In the genomic region with DNA sequence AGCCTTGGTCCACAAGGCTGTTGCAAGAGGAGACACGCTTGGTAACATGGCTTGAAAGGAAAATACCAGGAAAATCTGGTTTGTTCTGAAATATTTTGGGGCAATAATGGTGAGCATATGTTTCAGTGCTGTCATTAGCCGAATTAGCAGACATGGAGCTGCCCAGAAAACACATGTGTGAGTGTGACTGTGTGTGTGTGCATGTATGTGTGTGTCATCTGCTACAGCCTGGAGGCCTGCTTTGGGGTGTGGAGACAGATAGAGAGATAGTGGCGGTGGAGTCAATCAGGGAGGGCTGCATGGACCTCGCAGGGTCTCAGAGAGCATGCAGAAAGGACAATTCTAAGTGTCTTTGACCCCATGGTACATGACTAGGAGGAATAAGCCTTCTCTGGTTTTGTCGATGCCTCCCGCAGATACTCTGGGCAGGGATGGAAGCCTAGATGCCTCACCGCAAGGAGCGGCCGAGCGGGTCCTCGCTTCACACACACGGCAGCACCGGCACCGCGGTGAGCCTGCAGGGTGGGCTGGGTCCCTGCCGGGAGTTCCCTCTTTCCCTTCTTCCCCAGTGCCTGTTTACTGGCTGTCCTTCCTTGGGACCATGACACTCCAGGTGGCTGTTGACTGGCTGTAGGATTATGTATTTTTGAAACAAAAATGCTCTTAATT, we compare ENCODE assay signal across 2 cellular contexts.
TF ChIP-seq lines count a peak whose summit lies in the region.

No MANE protein-coding gene starts in this region.

TF ChIP-seq in SK-N-SH, 30 proteins besides CTCF, POLR2A, EP300 and RAD21 (continued from another document):
- no peak for TF ChIP-seq RXRA (IDR thresholded peaks at IDR 0.05; ENCODE audit: borderline replicate concordance, low read depth)
TF ChIP-seq in SK-N-SH: peak in this region for 2.

TF ChIP-seq in SK-N-SH treated with all-trans-retinoic acid at 6 μM for 48 hours, 23 proteins besides CTCF, POLR2A, EP300 and RAD21 (continued from another document):
- TF ChIP-seq, protein P1, sequence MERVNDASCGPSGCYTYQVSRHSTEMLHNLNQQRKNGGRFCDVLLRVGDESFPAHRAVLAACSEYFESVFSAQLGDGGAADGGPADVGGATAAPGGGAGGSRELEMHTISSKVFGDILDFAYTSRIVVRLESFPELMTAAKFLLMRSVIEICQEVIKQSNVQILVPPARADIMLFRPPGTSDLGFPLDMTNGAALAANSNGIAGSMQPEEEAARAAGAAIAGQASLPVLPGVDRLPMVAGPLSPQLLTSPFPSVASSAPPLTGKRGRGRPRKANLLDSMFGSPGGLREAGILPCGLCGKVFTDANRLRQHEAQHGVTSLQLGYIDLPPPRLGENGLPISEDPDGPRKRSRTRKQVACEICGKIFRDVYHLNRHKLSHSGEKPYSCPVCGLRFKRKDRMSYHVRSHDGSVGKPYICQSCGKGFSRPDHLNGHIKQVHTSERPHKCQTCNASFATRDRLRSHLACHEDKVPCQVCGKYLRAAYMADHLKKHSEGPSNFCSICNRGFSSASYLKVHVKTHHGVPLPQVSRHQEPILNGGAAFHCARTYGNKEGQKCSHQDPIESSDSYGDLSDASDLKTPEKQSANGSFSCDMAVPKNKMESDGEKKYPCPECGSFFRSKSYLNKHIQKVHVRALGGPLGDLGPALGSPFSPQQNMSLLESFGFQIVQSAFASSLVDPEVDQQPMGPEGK (CRISPR knock-in tag; IDR thresholded peaks at IDR 0.05; ENCODE audit: borderline replicate concordance), result no peak
- TF ChIP-seq SNAI2 (CRISPR knock-in tag; IDR thresholded peaks at IDR 0.05) (no peak), PPARA (CRISPR knock-in tag; IDR thresholded peaks at IDR 0.05; ENCODE audit: borderline replicate concordance) (no peak), CREB5 (CRISPR knock-in tag; IDR thresholded peaks at IDR 0.05; ENCODE audit: low read depth) (no peak), ZNF565 (CRISPR knock-in tag; conservative IDR thresholded peaks at IDR 0.05; ENCODE audit: low read depth) (no peak), ZNF70 (CRISPR knock-in tag; IDR thresholded peaks at IDR 0.05) (no peak), ZC3H10 (CRISPR knock-in tag; IDR thresholded peaks at IDR 0.05) (no peak), TSHZ2 (CRISPR knock-in tag; IDR thresholded peaks at IDR 0.05) (no peak), ISL1 (CRISPR knock-in tag; IDR thresholded peaks at IDR 0.05) (no peak), ARNTL (CRISPR knock-in tag; IDR thresholded peaks at IDR 0.05; ENCODE audit: borderline replicate concordance, low read depth) (no peak), RARB (CRISPR knock-in tag; IDR thresholded peaks at IDR 0.05) (no peak)
